In the genomic region with DNA sequence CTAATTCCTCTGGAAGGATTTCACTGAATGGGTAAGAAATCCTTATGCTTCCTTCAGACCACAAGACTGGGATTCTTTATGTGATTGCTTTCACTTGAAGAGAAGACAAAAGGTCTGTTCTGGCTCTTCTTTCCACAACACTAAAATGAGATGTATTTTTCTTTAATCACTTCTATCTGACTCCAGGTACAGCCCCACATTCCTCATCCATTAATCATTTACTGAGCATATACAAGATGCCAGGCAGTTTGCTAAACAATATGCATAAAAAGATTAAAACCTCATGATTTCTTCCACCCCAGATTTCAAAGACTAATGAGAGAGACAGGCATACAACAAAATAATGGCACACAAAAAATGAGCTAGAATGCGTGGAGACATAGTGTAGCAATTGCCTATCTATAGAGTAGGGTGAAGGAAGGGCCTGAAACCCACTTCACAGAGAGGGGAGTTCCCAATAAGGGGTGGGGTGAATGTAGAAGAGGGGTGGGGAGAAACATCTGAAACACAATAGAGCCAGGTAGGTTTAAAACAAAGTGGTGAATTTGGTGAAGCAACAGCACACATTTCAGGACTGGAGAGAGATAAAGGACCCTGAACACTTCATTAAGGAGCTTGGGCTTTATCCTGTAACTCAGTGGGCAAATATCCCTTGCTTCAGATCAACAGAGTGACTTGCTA, we compare ENCODE assay signal across 22 cellular contexts.
"Had no signal": no experiment of that assay in that cellular context is flagged by ENCODE, and none has a peak within 500 bp of the region (broad histone marks: within the 10 kb centered on the region; RNA-seq: fewer than 3 reads in every experiment).

No MANE protein-coding gene starts in this region.

- H3K36me3 ChIP-seq: brain microvascular endothelial cell, colonic mucosa, right lobe of liver, suprapubic skin, tibial nerve, WERI-Rb-1 had no signal

- H3K9me3 ChIP-seq: colonic mucosa, right lobe of liver, suprapubic skin, tibial nerve had no signal

- H3K4me3 ChIP-seq: colonic mucosa, right lobe of liver, skin epidermis, suprapubic skin, tibial nerve had no signal

- H3K4me1 Mint-ChIP-seq: activated naive CD4-positive, alpha-beta T cell treated with anti-CD3 and anti-CD28 coated beads, Interleukin-2, amount 50 U/mL, for 24 hours; central memory CD8-positive, alpha-beta T cell; naive B cell; stimulated activated effector memory CD8-positive, alpha-beta T cell treated with anti-CD3 and anti-CD28 coated beads, Interleukin-12 subunit alpha, Interleukin-12 subunit beta, amount 100 ng/mL, for 72 hours; stimulated activated naive CD8-positive, alpha-beta T cell treated with anti-CD3 and anti-CD28 coated beads, Interleukin-15, amount 100 ng/mL, for 72 hours had no signal

- H3K27me3 Mint-ChIP-seq: activated naive CD4-positive, alpha-beta T cell treated with anti-CD3 and anti-CD28 coated beads, Interleukin-2, amount 50 U/mL, for 24 hours; naive B cell; stimulated activated naive CD8-positive, alpha-beta T cell treated with anti-CD3 and anti-CD28 coated beads, Interleukin-15, amount 100 ng/mL, for 72 hours had no signal

- H3K4me3 Mint-ChIP-seq: activated naive CD4-positive, alpha-beta T cell treated with anti-CD3 and anti-CD28 coated beads, Interleukin-2, amount 50 U/mL, for 24 hours; central memory CD8-positive, alpha-beta T cell; stimulated activated effector memory CD8-positive, alpha-beta T cell treated with anti-CD3 and anti-CD28 coated beads, Interleukin-12 subunit alpha, Interleukin-12 subunit beta, amount 100 ng/mL, for 72 hours; stimulated activated naive CD8-positive, alpha-beta T cell treated with anti-CD3 and anti-CD28 coated beads, Interleukin-15, amount 100 ng/mL, for 72 hours; T-cell; T-helper 2 cell treated with Interferon-gamma antibody and Interleukin-4, amounts not matched to agents 5 μg/mL and 100 μg/mL, for 36 hours had no signal

- H3K9me3 Mint-ChIP-seq: activated naive CD4-positive, alpha-beta T cell treated with anti-CD3 and anti-CD28 coated beads, Interleukin-2, amount 50 U/mL, for 24 hours; central memory CD8-positive, alpha-beta T cell; stimulated activated effector memory CD8-positive, alpha-beta T cell treated with anti-CD3 and anti-CD28 coated beads, Interleukin-12 subunit alpha, Interleukin-12 subunit beta, amount 100 ng/mL, for 72 hours; stimulated activated naive CD8-positive, alpha-beta T cell treated with anti-CD3 and anti-CD28 coated beads, Interleukin-15, amount 100 ng/mL, for 72 hours; T-helper 2 cell treated with Interferon-gamma antibody and Interleukin-4, amounts not matched to agents 5 μg/mL and 100 μg/mL, for 36 hours had no signal

- DNase-seq: activated gamma-delta T cell treated with Interleukin-2 at 50 U/mL for 16 hours; activated T-cell treated with anti-CD3 and anti-CD28 coated beads, Interleukin-2, amount 50 U/mL, for 1 hour; aorta; brain microvascular endothelial cell; colonic mucosa; left ventricle myocardium superior; naive B cell; occipital lobe; right lobe of liver; stimulated activated CD4-positive, alpha-beta T cell treated with anti-CD3 and anti-CD28 coated beads, Interleukin-1b, Interleukin-23, amount 100 ng/mL, for 48 hours; stimulated activated naive CD8-positive, alpha-beta T cell treated with anti-CD3 and anti-CD28 coated beads, Interleukin-15, amount 100 ng/mL, for 72 hours; T-cell; WERI-Rb-1 had no signal

- H3K27ac ChIP-seq: brain microvascular endothelial cell, colonic mucosa, epithelial cell of prostate, right lobe of liver, skin epidermis, suprapubic skin, tibial nerve, WERI-Rb-1 had no signal

- FAIRE-seq: TTC549 had no signal

- H3K27ac Mint-ChIP-seq: activated naive CD4-positive, alpha-beta T cell treated with anti-CD3 and anti-CD28 coated beads, Interleukin-2, amount 50 U/mL, for 24 hours; naive B cell; stimulated activated effector memory CD8-positive, alpha-beta T cell treated with anti-CD3 and anti-CD28 coated beads, Interleukin-12 subunit alpha, Interleukin-12 subunit beta, amount 100 ng/mL, for 72 hours; stimulated activated naive CD8-positive, alpha-beta T cell treated with anti-CD3 and anti-CD28 coated beads, Interleukin-15, amount 100 ng/mL, for 72 hours; T-cell; T-helper 2 cell treated with Interferon-gamma antibody and Interleukin-4, amounts not matched to agents 5 μg/mL and 100 μg/mL, for 36 hours had no signal

- H3K4me1 ChIP-seq: colonic mucosa, right lobe of liver, suprapubic skin, tibial nerve had no signal

- H3K27me3 ChIP-seq: brain microvascular endothelial cell, colonic mucosa, right lobe of liver, suprapubic skin, tibial nerve had no signal

- H3K36me3 Mint-ChIP-seq: activated naive CD4-positive, alpha-beta T cell treated with anti-CD3 and anti-CD28 coated beads, Interleukin-2, amount 50 U/mL, for 24 hours; naive B cell; stimulated activated effector memory CD8-positive, alpha-beta T cell treated with anti-CD3 and anti-CD28 coated beads, Interleukin-12 subunit alpha, Interleukin-12 subunit beta, amount 100 ng/mL, for 72 hours had no signal

- ATAC-seq: left ventricle myocardium superior; right lobe of liver; stimulated activated effector memory CD8-positive, alpha-beta T cell treated with anti-CD3 and anti-CD28 coated beads, Interleukin-12 subunit alpha, Interleukin-12 subunit beta, amount 100 ng/mL, for 72 hours; stimulated activated naive CD8-positive, alpha-beta T cell treated with anti-CD3 and anti-CD28 coated beads, Interleukin-15, amount 100 ng/mL, for 72 hours; T-cell had no signal
